18 cellular contexts compared by ENCODE assay signal in genomic region chrX:37912286-37912685, GRCh38.
DNase-seq lines count a peak whose midpoint lies in the region; ATAC-seq and TF ChIP-seq lines count a peak whose summit lies in the region.
"Had no signal": no experiment of that assay in that cellular context is flagged by ENCODE, and none has a peak within 500 bp of the region (broad histone marks: within the 10 kb centered on the region; RNA-seq: fewer than 3 reads in every experiment).

No MANE protein-coding gene starts in this region.

- H2AFZ ChIP-seq in HCT116 (ENCODE audit: low read depth, low read length, poor library complexity, severe bottlenecking): no peak overlapping the region
- no peak overlapping the region for H2AFZ ChIP-seq in hepatocyte
- H2AFZ ChIP-seq in Karpas-422 (ENCODE audit: low read length): no peak overlapping the region

- H3K4me3 ChIP-seq in A673 (ENCODE audit: low read depth, low read length, poor library complexity, severe bottlenecking): no peak overlapping the region
- H3K4me3 ChIP-seq in HCT116 (replicated peaks in 1 of 2; ENCODE audit: low read depth in 1 of 2, low read length in 2 of 2): no peak overlapping the region
- no peak overlapping the region for H3K4me3 ChIP-seq in hepatocyte
- no peak overlapping the region for H3K4me3 ChIP-seq in Karpas-422 (ENCODE audit: low read length)
- H3K4me3 ChIP-seq: prostate gland, vagina had no signal

- no peaks in the 10 kb centered on the region for H4K20me1 ChIP-seq in HCT116 (ENCODE audit: insufficient read depth)
- no peaks in the 10 kb centered on the region for H4K20me1 ChIP-seq in hepatocyte (ENCODE audit: insufficient read depth, poor library complexity, severe bottlenecking)
- no peaks in the 10 kb centered on the region for H4K20me1 ChIP-seq in Karpas-422 (ENCODE audit: insufficient read depth, low read depth, low read length)

- RAD21 ChIA-PET in HCT116 (lab: Charles Lee; ENCODE audit: low non-redundant PET in 1 of 2, low total read pairs in 2 of 2, uncharacterized antibody in 2 of 2, unreplicated experiment in 2 of 2): no interaction called here

- H3K36me3 ChIP-seq in A673 (ENCODE audit: insufficient read depth, low read length, poor library complexity, severe bottlenecking) (no peaks in the 10 kb centered on the region), HCT116 (ENCODE audit: control insufficient read depth in 1 of 2, insufficient read depth in 2 of 2, low read length in 2 of 2) (no peaks in the 10 kb centered on the region), hepatocyte (replicated peaks; ENCODE audit: insufficient read depth, low read depth) (no peaks in the 10 kb centered on the region), Karpas-422 (ENCODE audit: insufficient read depth, low read length) (no peaks in the 10 kb centered on the region)
- H3K36me3 ChIP-seq: prostate gland, vagina had no signal

- 53% methylated on average over 3 of the region's 3 CpGs for WGBS in hepatocyte (ENCODE audit: low lambda C conversion rate, missing lambda C conversion rate)

- ATAC-seq in HCT116: peak; percentile 88
- ATAC-seq: Panc1; stimulated activated memory B cell treated with anti-CD40 and anti-IgM and Interleukin-4, amounts not matched to agents 10 μg/mL and 1 μg/mL and 100 μg/mL, for 72 hours had no signal

- intact Hi-C loops in A673 (cut with micrococcal nuclease; ENCODE audit: unreplicated experiment): no loop called here
- intact Hi-C loops in HCT116 (cut with micrococcal nuclease): no loop called here

- DNase-seq in A673 (ENCODE audit: low spot score) (peak; percentile 65), HCT116 (ENCODE audit: low read depth, low spot score) (no peak), SW480 (ENCODE audit: low spot score) (peak; percentile 84), hepatocyte (ENCODE audit: low spot score) (peak; percentile 28), NCI-H446 (lab: John Stamatoyannopoulos, UW) (no peak), AG20443 (ENCODE audit: low spot score) (no peak), Karpas-422 (no peak)
- DNase-seq in stimulated activated CD4-positive, alpha-beta T cell treated with anti-CD3 and anti-CD28 coated beads, Interleukin-4, amount 100 ng/mL, for 4 hours: no peak
- DNase-seq: activated CD8-positive, alpha-beta memory T cell treated with anti-CD3 and anti-CD28 coated beads for 24 hours; activated naive CD4-positive, alpha-beta T cell treated with anti-CD3 and anti-CD28 coated beads, Interleukin-2, amount 50 U/mL, for 16 hours; AML-193; NCI-H2227 treated with DMSO at 0.1 percent for 48 hours; stimulated activated CD4-positive, alpha-beta T cell treated with anti-CD3 and anti-CD28 coated beads, Interleukin-2, amount 100 ng/mL, for 48 hours; T1000 had no signal

- no peak for TF ChIP-seq RAD21 in HCT116 (IDR thresholded peaks at IDR 0.05; ENCODE audit: low read depth)

- no peaks in the 10 kb centered on the region for H3K9me2 ChIP-seq in HCT116 (ENCODE audit: insufficient read depth)
- H3K9me2 ChIP-seq in hepatocyte (replicated peaks; ENCODE audit: insufficient read depth): no peaks in the 10 kb centered on the region
- no peaks in the 10 kb centered on the region for H3K9me2 ChIP-seq in Karpas-422 (replicated peaks; ENCODE audit: insufficient read depth, low read length)

- peaks cover 21% of the 10 kb centered on the region for H3K4me1 ChIP-seq in A673 (ENCODE audit: insufficient read depth, low read length, poor library complexity, severe bottlenecking)
- peaks cover 8% of the 10 kb centered on the region in 2 experiments; a peak in 3 of 4 replicates for H3K4me1 ChIP-seq in HCT116 (ENCODE audit: control insufficient read depth in 1 of 2, insufficient read depth in 2 of 2, low read length in 2 of 2)
- H3K4me1 ChIP-seq in hepatocyte (ENCODE audit: insufficient read depth): no peaks in the 10 kb centered on the region
- no peaks in the 10 kb centered on the region for H3K4me1 ChIP-seq in Karpas-422 (ENCODE audit: low read length)
- H3K4me1 ChIP-seq: prostate gland, vagina had no signal

- H3K27me3 ChIP-seq in A673 (replicated peaks; ENCODE audit: insufficient read depth, low read depth, low read length, poor library complexity) (no peaks in the 10 kb centered on the region), HCT116 (ENCODE audit: insufficient read depth, low read length) (no peaks in the 10 kb centered on the region), hepatocyte (no peaks in the 10 kb centered on the region), Karpas-422 (ENCODE audit: low read length) (no peaks in the 10 kb centered on the region)
- H3K27me3 ChIP-seq: vagina had no signal

- POLR2A ChIA-PET in A673 (lab: Charles Lee; ENCODE audit: low non-redundant PET) (no interaction called here), HCT116 (lab: Charles Lee) (no interaction called here)

- peak overlapping the region; percentile 19 for H3K4me2 ChIP-seq in HCT116 (ENCODE audit: low read length)
- H3K4me2 ChIP-seq in hepatocyte: no peak overlapping the region
- no peak overlapping the region for H3K4me2 ChIP-seq in Karpas-422 (ENCODE audit: low read depth, low read length, poor library complexity, severe bottlenecking)

- CTCF ChIA-PET in A673 (lab: Charles Lee): no interaction called here
- CTCF ChIA-PET in HCT116 (lab: Charles Lee): no interaction called here

- TF ChIP-seq CTCF in A673 (conservative IDR thresholded peaks at IDR 0.05; ENCODE audit: low read depth, low read length) (no peak), HCT116 (IDR thresholded peaks at IDR 0.05 in 2 of 3, conservative IDR thresholded peaks at IDR 0.05 in 1 of 3; ENCODE audit: borderline replicate concordance in 1 of 3, insufficient read depth in 1 of 3, low read depth in 2 of 3, low read length in 2 of 3) (no peak), hepatocyte (IDR thresholded peaks at IDR 0.05; ENCODE audit: poor library complexity) (no peak)

- H3K9me3 ChIP-seq in A673 (ENCODE audit: low read depth, low read length, poor library complexity, severe bottlenecking): no peaks in the 10 kb centered on the region
- H3K9me3 ChIP-seq in HCT116 (ENCODE audit: control insufficient read depth in 1 of 2, insufficient read depth in 1 of 2, low read depth in 1 of 2, low read length in 2 of 2): no peaks in the 10 kb centered on the region
- no peaks in the 10 kb centered on the region for H3K9me3 ChIP-seq in hepatocyte (ENCODE audit: low read depth)
- no peaks in the 10 kb centered on the region for H3K9me3 ChIP-seq in Karpas-422 (ENCODE audit: low read length)
- H3K9me3 ChIP-seq: prostate gland, vagina had no signal

- H3K27ac ChIP-seq in A673 (ENCODE audit: low read depth, low read length, poor library complexity, severe bottlenecking) (no peak overlapping the region), HCT116 (ENCODE audit: low read depth, low read length) (no peak overlapping the region), hepatocyte (no peak overlapping the region), Karpas-422 (ENCODE audit: low read length) (no peak overlapping the region)
- H3K27ac ChIP-seq: prostate gland, vagina had no signal

- H3K79me2 ChIP-seq in HCT116 (ENCODE audit: insufficient read depth, low read length) (no peaks in the 10 kb centered on the region), hepatocyte (no peaks in the 10 kb centered on the region), Karpas-422 (ENCODE audit: low read length) (no peaks in the 10 kb centered on the region)

- H3K9ac ChIP-seq in HCT116 (ENCODE audit: low read length) (no peak overlapping the region), Karpas-422 (ENCODE audit: low read length) (no peak overlapping the region)

- TF ChIP-seq POLR2A in HCT116 (IDR thresholded peaks at IDR 0.05; ENCODE audit: borderline replicate concordance, extremely low read depth, insufficient read depth, insufficient read length): no peak

- no TSS peak for BruUV-seq in A673 (replicated peaks; lab: Mats Ljungman, UMichigan)
- BruUV-seq in HCT116 (replicated peaks; lab: Mats Ljungman, UMichigan): no TSS peak

TF ChIP-seq in HCT116, 20 proteins besides CTCF, POLR2A, EP300 and RAD21:
- TF ChIP-seq EZH2phosphoT487 (IDR thresholded peaks at IDR 0.05; ENCODE audit: borderline replicate concordance): no peak
- TF ChIP-seq FOSL1 (IDR thresholded peaks at IDR 0.05; ENCODE audit: low read depth): peak; percentile 29
- no peak for TF ChIP-seq CBX3 (IDR thresholded peaks at IDR 0.05; ENCODE audit: low read depth)
- peak; percentile 50; the same call in 1 of the 2 replicates for TF ChIP-seq JUND (IDR thresholded peaks at IDR 0.05)
- TF ChIP-seq ATF3 (IDR thresholded peaks at IDR 0.05): no peak
- no peak for TF ChIP-seq SP1 (IDR thresholded peaks at IDR 0.05; ENCODE audit: low read depth)

Comparison
In these comparisons a context has a peak if more than half of its experiments do, and no peak if none do; other contexts are left out.
1. DNase-seq: peak in A673 (single experiment), SW480 (single experiment) and hepatocyte (single experiment); none in HCT116 (single experiment), NCI-H446 (0 of 2), AG20443 (single experiment), stimulated activated CD4-positive, alpha-beta T cell treated with anti-CD3 and anti-CD28 coated beads, Interleukin-4, amount 100 ng/mL, for 4 hours (0 of 2) and Karpas-422 (single experiment).